In genomic region chr17:64037802-64038201, GRCh38 we compare ENCODE assay signal across 26 cellular contexts. TPM values are rescaled to one million over a fixed set of nuclear protein-coding genes. Genes with fewer than 3 reads are reported as not detected.
"Had no signal": no experiment of that assay in that cellular context is flagged by ENCODE, and none has a peak within 500 bp of the region (broad histone marks: within the 10 kb centered on the region; RNA-seq: fewer than 3 reads in every experiment).

No MANE protein-coding gene starts in this region.

- ATAC-seq: Panc1, Right ventricle myocardium inferior, T-cell, WTC11 had no signal

- H3K27me3 ChIP-seq: adrenal gland had no signal

- H3K27me3 Mint-ChIP-seq: T-cell had no signal

- H3K27ac Mint-ChIP-seq: activated naive CD8-positive, alpha-beta T cell treated with anti-CD3 and anti-CD28 coated beads, Interleukin-2, amount 10 ng/mL, durations not matched to agents 7 days and 5 days; activated T-cell treated with anti-CD3 and anti-CD28 coated beads, Interleukin-2, amount 50 U/mL, for 72 hours; WTC11 had no signal

- H3K36me3 Mint-ChIP-seq: activated naive CD8-positive, alpha-beta T cell treated with anti-CD3 and anti-CD28 coated beads, Interleukin-2, amount 10 ng/mL, durations not matched to agents 7 days and 5 days; WTC11 had no signal

- H3K9me3 Mint-ChIP-seq: activated naive CD8-positive, alpha-beta T cell treated with anti-CD3 and anti-CD28 coated beads, Interleukin-2, amount 10 ng/mL, durations not matched to agents 7 days and 5 days; activated T-cell treated with anti-CD3 and anti-CD28 coated beads, Interleukin-2, amount 50 U/mL, for 72 hours; T-cell; WTC11 had no signal

- H3K4me3 Mint-ChIP-seq: activated naive CD8-positive, alpha-beta T cell treated with anti-CD3 and anti-CD28 coated beads, Interleukin-2, amount 10 ng/mL, durations not matched to agents 7 days and 5 days; activated T-cell treated with anti-CD3 and anti-CD28 coated beads, Interleukin-2, amount 50 U/mL, for 72 hours; T-cell; WTC11 had no signal

- H3K9me3 ChIP-seq: adrenal gland had no signal

- H3K4me3 ChIP-seq: adrenal gland, SK-N-MC had no signal

- H3K27ac ChIP-seq: SK-N-MC had no signal

- H3K4me1 Mint-ChIP-seq: activated naive CD8-positive, alpha-beta T cell treated with anti-CD3 and anti-CD28 coated beads, Interleukin-2, amount 10 ng/mL, durations not matched to agents 7 days and 5 days had no signal

- DNase-seq: activated CD4-positive, alpha-beta T cell treated with anti-CD3 and anti-CD28 coated beads for 48 hours; activated CD4-positive, alpha-beta T cell treated with anti-CD3 and anti-CD28 coated beads, Interleukin-2, amount 50 U/mL, for 4 hours; activated CD4-positive, CD25-positive, alpha-beta regulatory T cell treated with anti-CD3 and anti-CD28 coated beads, Interleukin-2, amount 50 U/mL, for 72 hours; activated naive CD4-positive, alpha-beta T cell treated with anti-CD3 and anti-CD28 coated beads, Interleukin-2, amount 50 U/mL, for 16 hours; activated naive CD8-positive, alpha-beta T cell treated with anti-CD3 and anti-CD28 coated beads, Interleukin-2, amount 10 ng/mL, durations not matched to agents 7 days and 5 days; activated T-cell treated with anti-CD3 and anti-CD28 coated beads, Interleukin-2, amount 50 U/mL, for 72 hours; anterior cingulate cortex; cerebellar nuclear complex; Kasumi-1; NCI-H1092; NCI-H1417 treated with DMSO at 0.1 percent for 48 hours; NCI-H1694; NCI-H2029; NCI-H2107; NCI-H2171 treated with DMSO at 0.1 percent for 48 hours; NCI-H226; NCI-H526 treated with DMSO at 0.1 percent for 48 hours; NCI-H82; RPMI8226; T-cell had no signal

RNA-seq across cellular contexts. Expression of gene ICAM2, which starts 17.4 kb away (rescaled TPM):
- total RNA-seq: NCI-H460 had no signal

RNA-seq across cellular contexts. Expression of gene PRR29, which starts 39.7 kb away (rescaled TPM):
- total RNA-seq: NCI-H460 had no signal
